25 cellular contexts compared by ENCODE assay signal in the genomic region with DNA sequence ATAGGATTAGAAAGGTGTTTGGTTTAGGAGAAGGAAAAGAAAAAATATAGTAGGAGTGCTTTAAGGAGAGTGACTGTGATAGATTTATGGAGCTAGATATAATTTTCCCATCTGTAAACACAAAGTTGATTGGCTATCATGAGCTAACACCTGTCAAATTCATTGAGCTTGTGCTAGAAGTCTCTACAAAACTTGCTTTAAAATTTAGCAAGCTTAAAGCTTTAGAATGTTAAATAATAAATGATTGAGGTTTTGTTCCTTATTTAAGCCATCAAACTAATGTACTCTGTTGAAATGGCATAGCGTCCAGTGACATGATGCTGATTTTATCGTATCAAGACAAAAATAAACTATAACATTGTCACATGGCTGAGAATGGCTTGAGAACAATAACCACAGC.
"Had no signal": no experiment of that assay in that cellular context is flagged by ENCODE, and none has a peak within 500 bp of the region (broad histone marks: within the 10 kb centered on the region; RNA-seq: fewer than 3 reads in every experiment).

No MANE protein-coding gene starts in this region.

- H3K27me3 ChIP-seq: colonic mucosa, dorsolateral prefrontal cortex, esophagus muscularis mucosa, esophagus squamous epithelium, foreskin keratinocyte, gastrocnemius medialis, gastroesophageal sphincter, heart left ventricle, heart right ventricle had no signal

- H3K27ac ChIP-seq: colonic mucosa, coronary artery, dorsolateral prefrontal cortex, epithelial cell of prostate, esophagus muscularis mucosa, esophagus squamous epithelium, foreskin keratinocyte, gastrocnemius medialis, gastroesophageal sphincter, heart left ventricle, heart right ventricle had no signal

- H3K36me3 ChIP-seq: colonic mucosa, esophagus muscularis mucosa, esophagus squamous epithelium, gastrocnemius medialis, gastroesophageal sphincter, heart left ventricle, heart right ventricle had no signal

- H3K9me3 ChIP-seq: colonic mucosa, esophagus muscularis mucosa, gastrocnemius medialis, gastroesophageal sphincter, heart left ventricle, heart right ventricle had no signal

- H3K27me3 Mint-ChIP-seq: dendritic cell treated with granulocyte-macrophage colony-stimulating factor and Interleukin-4, amounts not matched to agents 40 ng/mL and 50 ng/mL, for 4 days; effector memory CD8-positive, alpha-beta T cell had no signal

- H3K9me3 Mint-ChIP-seq: endodermal cell had no signal

- DNase-seq: colonic mucosa; cortex of kidney; dermis blood vessel endothelial cell; dorsolateral prefrontal cortex; effector CD4-positive, alpha-beta T cell; effector CD8-positive, alpha-beta T cell; effector memory CD4-positive, alpha-beta T cell; effector memory CD8-positive, alpha-beta T cell; endodermal cell; erythroblast; esophagus squamous epithelium; foreskin fibroblast; foreskin keratinocyte; foreskin melanocyte; gastrocnemius medialis; glutamatergic neuron; head of caudate nucleus; heart left ventricle; heart right ventricle had no signal

- H3K4me3 Mint-ChIP-seq: dendritic cell treated with granulocyte-macrophage colony-stimulating factor and Interleukin-4, amounts not matched to agents 40 ng/mL and 50 ng/mL, for 4 days; effector memory CD8-positive, alpha-beta T cell; endodermal cell had no signal

- H3K4me1 ChIP-seq: colonic mucosa, esophagus muscularis mucosa, esophagus squamous epithelium, foreskin keratinocyte, gastrocnemius medialis, gastroesophageal sphincter, heart left ventricle, heart right ventricle had no signal

- H3K4me3 ChIP-seq: colonic mucosa, coronary artery, dorsolateral prefrontal cortex, esophagus muscularis mucosa, esophagus squamous epithelium, gastrocnemius medialis, gastroesophageal sphincter, heart left ventricle, heart right ventricle had no signal

- ATAC-seq: effector memory CD8-positive, alpha-beta T cell; esophagus mucosa; foreskin keratinocyte; gastrocnemius medialis; gastroesophageal sphincter; heart left ventricle; heart right ventricle had no signal

- H3K27ac Mint-ChIP-seq: dendritic cell treated with granulocyte-macrophage colony-stimulating factor and Interleukin-4, amounts not matched to agents 40 ng/mL and 50 ng/mL, for 4 days; effector memory CD8-positive, alpha-beta T cell; endodermal cell had no signal
